ENCODE assay signal across 40 cellular contexts in genomic region chr1:34711936-34712688, GRCh38. TPM values are rescaled to one million over a fixed set of nuclear protein-coding genes. Genes with fewer than 3 reads are reported as not detected.
"Had no signal": no experiment of that assay in that cellular context is flagged by ENCODE, and none has a peak within 500 bp of the region (broad histone marks: within the 10 kb centered on the region; RNA-seq: fewer than 3 reads in every experiment).

No MANE protein-coding gene starts in this region.

- H3K9me3 ChIP-seq: SJCRH30 had no signal

- H3K27me3 Mint-ChIP-seq: activated CD4-positive, alpha-beta memory T cell treated with anti-CD3 and anti-CD28 coated beads, Interleukin-2, amount 10 ng/mL, durations not matched to agents 7 days and 5 days; activated CD8-positive, alpha-beta memory T cell treated with anti-CD3 and anti-CD28 coated beads, Interleukin-2, amount 10 ng/mL, durations not matched to agents 7 days and 5 days had no signal

- H3K27ac ChIP-seq: KMS-11, PC-9, RWPE1, SJCRH30, SK-N-MC, WERI-Rb-1 had no signal

- H3K36me3 Mint-ChIP-seq: activated CD8-positive, alpha-beta memory T cell treated with anti-CD3 and anti-CD28 coated beads, Interleukin-2, amount 10 ng/mL, durations not matched to agents 7 days and 5 days; activated naive CD8-positive, alpha-beta T cell treated with anti-CD3 and anti-CD28 coated beads for 36 hours; brain had no signal

- H3K36me3 ChIP-seq: SJCRH30, WERI-Rb-1 had no signal

- H3K4me1 ChIP-seq: SJCRH30 had no signal

- H3K4me3 ChIP-seq: PC-9, SJCRH30, SK-N-MC had no signal

- H3K4me1 Mint-ChIP-seq: activated CD4-positive, alpha-beta memory T cell treated with anti-CD3 and anti-CD28 coated beads, Interleukin-2, amount 10 ng/mL, durations not matched to agents 7 days and 5 days; activated CD8-positive, alpha-beta memory T cell treated with anti-CD3 and anti-CD28 coated beads, Interleukin-2, amount 10 ng/mL, durations not matched to agents 7 days and 5 days; activated naive CD8-positive, alpha-beta T cell treated with anti-CD3 and anti-CD28 coated beads for 36 hours; activated T-helper 17 cell treated with anti-CD3 and anti-CD28 coated beads, Interleukin-2, amount 50 U/mL, for 72 hours had no signal

- DNase-seq: activated CD4-positive, alpha-beta memory T cell treated with anti-CD3 and anti-CD28 coated beads, Interleukin-2, amount 10 ng/mL, durations not matched to agents 7 days and 5 days; activated CD4-positive, alpha-beta T cell treated with anti-CD3 and anti-CD28 coated beads for 1 hour; activated CD4-positive, alpha-beta T cell treated with anti-CD3 and anti-CD28 coated beads for 48 hours; activated CD4-positive, CD25-positive, alpha-beta regulatory T cell; activated CD8-positive, alpha-beta memory T cell treated with anti-CD3 and anti-CD28 coated beads for 24 hours; activated CD8-positive, alpha-beta memory T cell treated with anti-CD3 and anti-CD28 coated beads, Interleukin-2, amount 10 ng/mL, durations not matched to agents 7 days and 5 days; activated effector memory CD4-positive, alpha-beta T cell treated with anti-CD3 and anti-CD28 coated beads, Interleukin-2, amount 50 U/mL, for 16 hours; activated naive CD4-positive, alpha-beta T cell; activated naive CD4-positive, alpha-beta T cell treated with anti-CD3 and anti-CD28 coated beads, Interleukin-2, amount 50 U/mL, for 16 hours; activated naive CD8-positive, alpha-beta T cell treated with anti-CD3 and anti-CD28 coated beads for 36 hours; activated T-cell treated with anti-CD3 and anti-CD28 coated beads, Interleukin-2, amount 50 U/mL, for 1 hour; activated T-cell treated with anti-CD3 and anti-CD28 coated beads, Interleukin-2, amount 50 U/mL, for 72 hours; cerebellar nuclear complex; MM.1S; MV-4-11; NCI-H1092; NCI-H1436 treated with DMSO at 0.1 percent for 48 hours; NCI-H1694 treated with DMSO at 0.1 percent for 48 hours; NCI-H2029; NCI-H2107; NCI-H226; NCI-H446 treated with DMSO at 0.1 percent for 48 hours; NCI-H524; NCI-H69; PC-9; SHP77; T1000; WERI-Rb-1 had no signal

- H3K27ac Mint-ChIP-seq: activated CD4-positive, alpha-beta memory T cell treated with anti-CD3 and anti-CD28 coated beads, Interleukin-2, amount 10 ng/mL, durations not matched to agents 7 days and 5 days; activated CD8-positive, alpha-beta memory T cell treated with anti-CD3 and anti-CD28 coated beads, Interleukin-2, amount 10 ng/mL, durations not matched to agents 7 days and 5 days; activated naive CD8-positive, alpha-beta T cell treated with anti-CD3 and anti-CD28 coated beads for 36 hours; activated T-cell treated with anti-CD3 and anti-CD28 coated beads, Interleukin-2, amount 50 U/mL, for 72 hours; activated T-helper 17 cell treated with anti-CD3 and anti-CD28 coated beads, Interleukin-2, amount 50 U/mL, for 72 hours had no signal

- H3K9me3 Mint-ChIP-seq: activated CD4-positive, alpha-beta memory T cell treated with anti-CD3 and anti-CD28 coated beads, Interleukin-2, amount 10 ng/mL, durations not matched to agents 7 days and 5 days; activated naive CD8-positive, alpha-beta T cell treated with anti-CD3 and anti-CD28 coated beads for 36 hours; activated T-cell treated with anti-CD3 and anti-CD28 coated beads, Interleukin-2, amount 50 U/mL, for 72 hours; activated T-helper 17 cell treated with anti-CD3 and anti-CD28 coated beads, Interleukin-2, amount 50 U/mL, for 72 hours; brain had no signal

- ATAC-seq: activated CD8-positive, alpha-beta memory T cell treated with anti-CD3 and anti-CD28 coated beads, Interleukin-2, amount 10 ng/mL, durations not matched to agents 7 days and 5 days; activated T-cell treated with anti-CD3 and anti-CD28 coated beads, Interleukin-2, amount 50 U/mL, for 72 hours; activated T-helper 17 cell treated with anti-CD3 and anti-CD28 coated beads, Interleukin-2, amount 50 U/mL, for 72 hours had no signal

- H3K4me3 Mint-ChIP-seq: activated CD4-positive, alpha-beta memory T cell treated with anti-CD3 and anti-CD28 coated beads, Interleukin-2, amount 10 ng/mL, durations not matched to agents 7 days and 5 days; activated CD8-positive, alpha-beta memory T cell treated with anti-CD3 and anti-CD28 coated beads, Interleukin-2, amount 10 ng/mL, durations not matched to agents 7 days and 5 days; activated naive CD8-positive, alpha-beta T cell treated with anti-CD3 and anti-CD28 coated beads for 36 hours; activated T-cell treated with anti-CD3 and anti-CD28 coated beads, Interleukin-2, amount 50 U/mL, for 72 hours; activated T-helper 17 cell treated with anti-CD3 and anti-CD28 coated beads, Interleukin-2, amount 50 U/mL, for 72 hours; brain had no signal

RNA-seq across cellular contexts. Expression of gene GJB5, which starts 42.7 kb away (rescaled TPM):
- total RNA-seq: activated CD4-positive, alpha-beta memory T cell treated with anti-CD3 and anti-CD28 coated beads, Interleukin-2, amount 10 ng/mL, durations not matched to agents 7 days and 5 days; activated CD8-positive, alpha-beta memory T cell treated with anti-CD3 and anti-CD28 coated beads, Interleukin-2, amount 10 ng/mL, durations not matched to agents 7 days and 5 days; activated naive CD8-positive, alpha-beta T cell treated with anti-CD3 and anti-CD28 coated beads for 36 hours; activated T-cell treated with anti-CD3 and anti-CD28 coated beads, Interleukin-2, amount 50 U/mL, for 72 hours; activated T-helper 17 cell treated with anti-CD3 and anti-CD28 coated beads, Interleukin-2, amount 50 U/mL, for 72 hours; astrocyte; LHCN-M2; OCI-LY7; SJCRH30; T-helper 1 cell treated with Interleukin-12 subunit alpha and Interleukin-12 subunit beta and Interleukin-4 antibody, amounts not matched to agents 30 ng/mL and 1 ng/mL, for 36 hours; T-helper 2 cell treated with Interferon-gamma antibody and Interleukin-4, amounts not matched to agents 100 ng/mL and 5 ng/mL, for 36 hours had no signal

RNA-seq across cellular contexts. Expression of gene GJB4, which starts 47.4 kb away (rescaled TPM):
- total RNA-seq: activated CD4-positive, alpha-beta memory T cell treated with anti-CD3 and anti-CD28 coated beads, Interleukin-2, amount 10 ng/mL, durations not matched to agents 7 days and 5 days; activated CD8-positive, alpha-beta memory T cell treated with anti-CD3 and anti-CD28 coated beads, Interleukin-2, amount 10 ng/mL, durations not matched to agents 7 days and 5 days; activated naive CD8-positive, alpha-beta T cell treated with anti-CD3 and anti-CD28 coated beads for 36 hours; activated T-cell treated with anti-CD3 and anti-CD28 coated beads, Interleukin-2, amount 50 U/mL, for 72 hours; activated T-helper 17 cell treated with anti-CD3 and anti-CD28 coated beads, Interleukin-2, amount 50 U/mL, for 72 hours; astrocyte; LHCN-M2; OCI-LY7; SJCRH30; T-helper 1 cell treated with Interleukin-12 subunit alpha and Interleukin-12 subunit beta and Interleukin-4 antibody, amounts not matched to agents 30 ng/mL and 1 ng/mL, for 36 hours; T-helper 2 cell treated with Interferon-gamma antibody and Interleukin-4, amounts not matched to agents 100 ng/mL and 5 ng/mL, for 36 hours had no signal
- polyA plus RNA-seq: adipose tissue had no signal
